1 cellular context compared by ENCODE assay signal in the genomic region with DNA sequence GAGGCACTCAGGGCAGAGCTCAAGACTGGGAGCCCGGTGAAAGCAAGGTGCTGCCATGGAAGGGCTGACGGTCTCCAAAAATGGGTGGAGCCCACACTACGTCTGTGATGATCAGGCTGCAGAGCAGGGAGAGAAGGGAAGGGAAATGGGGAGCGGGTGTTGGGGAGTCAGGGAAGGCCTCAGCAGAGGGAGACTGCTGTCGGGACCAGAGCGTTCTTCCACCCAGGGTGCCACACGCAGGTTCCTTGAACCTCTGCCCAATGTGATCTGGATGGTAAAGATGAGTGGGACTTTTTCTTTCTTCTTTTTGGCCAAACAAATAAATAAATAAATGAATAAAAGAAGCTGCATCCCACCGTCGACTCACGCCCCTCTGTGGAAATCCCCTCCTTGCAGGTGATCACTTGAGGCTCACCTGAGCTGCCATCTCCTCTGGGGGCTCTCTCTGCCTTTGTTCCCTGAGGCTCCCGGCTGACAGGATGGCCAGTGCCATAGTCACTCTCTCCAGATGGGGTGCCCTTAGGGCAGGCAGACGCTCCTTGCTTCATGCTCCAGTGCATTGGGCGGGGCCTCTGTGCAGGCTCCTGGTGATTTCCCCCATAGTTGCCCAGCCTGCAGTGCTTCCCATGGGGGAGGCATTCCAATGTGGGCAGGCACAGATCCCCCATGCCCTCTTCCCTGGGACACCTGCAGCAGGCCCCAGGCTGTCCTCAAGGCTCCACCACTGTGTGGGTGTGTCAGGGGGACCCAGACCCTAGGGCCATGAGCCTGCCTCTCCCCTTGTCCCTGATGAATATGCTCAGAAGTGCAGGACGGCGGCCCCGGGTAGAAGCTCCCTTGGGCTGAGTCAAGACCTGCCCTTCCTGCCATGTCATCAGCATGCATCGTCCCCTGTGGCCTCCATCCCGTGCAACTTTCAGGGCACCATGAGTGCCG.
TF ChIP-seq lines count a peak whose summit lies in the region.

No MANE protein-coding gene starts in this region.

TF ChIP-seq in GM12878, 131 proteins besides CTCF, POLR2A, EP300 and RAD21:
- TF ChIP-seq TBL1XR1 (IDR thresholded peaks at IDR 0.05; ENCODE audit: low read depth, low read length) (no peak), MTA2 (IDR thresholded peaks at IDR 0.05; ENCODE audit: low read depth) (no peak), BCL11A (IDR thresholded peaks at IDR 0.05; ENCODE audit: low read depth, low read length) (no peak), REST (IDR thresholded peaks at IDR 0.05; ENCODE audit: low read depth, low read length) (no peak), MAX (IDR thresholded peaks at IDR 0.05; ENCODE audit: low read depth, low read length) (no peak), ZSCAN29 (IDR thresholded peaks at IDR 0.05) (no peak)
